ENCODE assay signal across 12 cellular contexts in the genomic region with DNA sequence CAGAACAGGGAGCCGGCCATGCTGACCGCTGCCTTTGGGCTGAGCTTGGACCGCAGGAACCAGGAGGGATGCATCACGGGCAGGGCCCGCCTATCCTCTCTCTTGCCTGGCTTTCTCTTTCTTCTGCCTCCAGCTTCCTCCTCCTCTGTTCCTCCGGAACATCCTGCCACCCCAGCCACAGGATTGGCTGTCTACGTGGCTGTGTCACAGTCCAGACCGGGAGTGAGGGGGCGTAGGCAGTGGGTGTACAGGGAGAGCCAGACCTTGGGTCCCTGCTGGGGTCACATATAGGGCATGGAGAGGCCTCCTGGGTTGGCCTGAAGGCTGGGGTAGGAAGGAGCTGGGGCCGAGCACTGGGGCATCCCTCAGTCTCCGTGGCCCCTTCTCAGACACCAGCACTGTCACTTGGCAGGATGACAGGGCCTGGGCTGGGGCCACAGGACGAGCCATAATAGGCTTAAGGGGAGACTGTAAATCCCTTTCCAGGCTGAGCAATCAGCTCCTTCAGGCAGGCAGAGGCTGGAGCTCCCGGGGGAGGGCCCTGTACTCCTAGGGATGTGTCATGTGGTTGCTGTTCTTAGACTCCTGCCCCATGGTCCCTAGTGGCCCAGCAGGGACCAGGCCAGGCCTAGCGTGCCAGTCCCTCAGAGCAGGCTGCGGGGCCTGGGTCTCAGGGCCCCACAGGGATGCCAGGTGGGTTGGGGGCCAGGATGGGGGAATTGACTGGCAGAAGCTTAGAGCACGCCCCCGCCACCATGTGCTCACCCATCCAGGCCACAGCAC. TPM values are rescaled to one million over a fixed set of nuclear protein-coding genes. Genes with fewer than 3 reads are reported as not detected.
A peak's percentile ranks its signal among the peaks of the same experiment; 100 is the strongest.
DNase-seq lines count a peak whose midpoint lies in the region; ATAC-seq lines count a peak whose summit lies in the region.
"Had no signal": no experiment of that assay in that cellular context is flagged by ENCODE, and none has a peak within 500 bp of the region (broad histone marks: within the 10 kb centered on the region; RNA-seq: fewer than 3 reads in every experiment).

No MANE protein-coding gene starts in this region.

- no peak overlapping the region for H3K4me3 ChIP-seq in ectodermal cell (ENCODE audit: insufficient read depth, low read depth, low read length)
- H3K4me3 ChIP-seq in mucosa of rectum (ENCODE audit: low read length in 2 of 2) = no peak overlapping the region

- DNase-seq in CD1c-positive myeloid dendritic cell (ENCODE audit: extremely low spot score) (peak; percentile 16), NCI-H2171 (lab: John Stamatoyannopoulos, UW) (peak; percentile 82), ureter (ENCODE audit: low spot score) (no peak), mucosa of gallbladder (ENCODE audit: low spot score) (no peak)
- DNase-seq: central memory CD4-positive, alpha-beta T cell had no signal

- H3K27me3 ChIP-seq in ectodermal cell (ENCODE audit: control insufficient read depth, insufficient read depth, low read length, poor library complexity, severe bottlenecking) (no peaks in the 10 kb centered on the region), mucosa of rectum (ENCODE audit: control insufficient read depth in 2 of 2, insufficient read depth in 2 of 2, low read length in 2 of 2) (no peaks in the 10 kb centered on the region)

- H3K27ac ChIP-seq in ectodermal cell (ENCODE audit: insufficient read depth, low read depth, low read length, poor library complexity, severe bottlenecking) (peak overlapping the region; percentile 44), mucosa of rectum (ENCODE audit: low read depth in 2 of 2, low read length in 2 of 2) (peak overlapping the region; percentile 10 to 68)
- H3K27ac ChIP-seq: RWPE1 had no signal

- H3K36me3 ChIP-seq in ectodermal cell (ENCODE audit: control insufficient read depth, insufficient read depth, low read length) (no peaks in the 10 kb centered on the region), mucosa of rectum (ENCODE audit: control insufficient read depth in 2 of 2, insufficient read depth in 2 of 2, low read length in 2 of 2) (no peaks in the 10 kb centered on the region)

- WGBS in ectodermal cell, 2 experiments = 80% methylated on average over 17 of the region's 17 CpGs

- peaks cover 55% of the 10 kb centered on the region for H3K4me1 ChIP-seq in ectodermal cell (ENCODE audit: control insufficient read depth, insufficient read depth, low read length)
- H3K4me1 ChIP-seq in mucosa of rectum (ENCODE audit: control insufficient read depth in 2 of 2, insufficient read depth in 2 of 2, low read length in 2 of 2) = peaks cover 36 to 54% of the 10 kb centered on the region in 2 donors

- H3K9me3 ChIP-seq in ectodermal cell (ENCODE audit: control insufficient read depth, low read length) (no peaks in the 10 kb centered on the region), mucosa of rectum (ENCODE audit: control insufficient read depth in 2 of 2, low read length in 2 of 2) (no peaks in the 10 kb centered on the region)

- ATAC-seq in GM18861 (IDR thresholded peaks at IDR 0.05; ENCODE audit: unreplicated experiment) = no peak
- ATAC-seq in GM21619 (IDR thresholded peaks at IDR 0.05; ENCODE audit: unreplicated experiment) = no peak

- no peak overlapping the region for H3K9ac ChIP-seq in mucosa of rectum (ENCODE audit: low read depth in 1 of 2, low read length in 2 of 2)

RNA-seq across cellular contexts. Expression of a gene that starts 25.4 kb away (rescaled TPM):
- polyA plus RNA-seq in ectodermal cell (2013, experiment 1 of 4) = 62.5 TPM
- 60.1 TPM for polyA plus RNA-seq in ectodermal cell (2013, experiment 2 of 4)
- 47.6 TPM for polyA plus RNA-seq in ectodermal cell (2013, experiment 3 of 4)
- polyA plus RNA-seq in ectodermal cell (2013, experiment 4 of 4) = 51.0 TPM
- total RNA-seq in ureter = 1.7 TPM
- 2.3 TPM for total RNA-seq in mucosa of gallbladder
- polyA plus RNA-seq: IgD-negative memory B cell, keratinocyte had no signal

Comparison
In these comparisons a context has a peak if more than half of its experiments do, and no peak if none do; other contexts are left out.
1. DNase-seq: peak in CD1c-positive myeloid dendritic cell (single experiment) and NCI-H2171 (single experiment); none in ureter (single experiment) and mucosa of gallbladder (single experiment).